Comparison of ENCODE assay signal across 8 cellular contexts in genomic region chr13:98171806-98172569, GRCh38. TPM values are rescaled to one million over a fixed set of nuclear protein-coding genes. Genes with fewer than 3 reads are reported as not detected.
DNase-seq lines count a peak whose midpoint lies in the region; ATAC-seq, FAIRE-seq and TF ChIP-seq lines count a peak whose summit lies in the region.

No MANE protein-coding gene starts in this region.

- peak; percentile 93 for FAIRE-seq in H54 (lab: Jason Lieb, UNC)

- H3K27me3 ChIP-seq in breast epithelium (no peaks in the 10 kb centered on the region), gastrocnemius medialis (no peaks in the 10 kb centered on the region), HAP-1 (ENCODE audit: low read depth) (no peaks in the 10 kb centered on the region)
- H3K27me3 ChIP-seq in effector memory CD4-positive, alpha-beta T cell (replicated peaks; ENCODE audit: control insufficient read depth, insufficient read depth, low read length, poor library complexity, severe bottlenecking) = no peaks in the 10 kb centered on the region

- TF ChIP-seq POLR2A in H54 (IDR thresholded peaks at IDR 0.05; ENCODE audit: low read depth, low read length) (no peak), breast epithelium (IDR thresholded peaks at IDR 0.05) (no peak), gastrocnemius medialis (IDR thresholded peaks at IDR 0.05) (no peak)

- intact Hi-C loops in breast epithelium (cut with DNase I; ENCODE audit: low total_unique reads) (no loop called here), gastrocnemius medialis (cut with DNase I; ENCODE audit: low total_unique reads) (no loop called here)

- ATAC-seq in gastrocnemius medialis = peak; percentile 50 to 74
- no peak for ATAC-seq in GM18511 (IDR thresholded peaks at IDR 0.05; ENCODE audit: unreplicated experiment)
- no peak for ATAC-seq in HG02588 (IDR thresholded peaks at IDR 0.05; ENCODE audit: unreplicated experiment)

- DNase-seq in H54 (ENCODE audit: insufficient read length, low spot score) (peak; percentile 68), breast epithelium (ENCODE audit: low spot score in 2 of 2) (no peak), iris pigment epithelial cell (ENCODE audit: low read depth) (peak; percentile 51), gastrocnemius medialis (peak in 1 of 2 donors; percentile 29), HAP-1 (ENCODE audit: low spot score in 2 of 2) (no peak)
- no peak for DNase-seq in effector memory CD4-positive, alpha-beta T cell

- H3K36me3 ChIP-seq in breast epithelium (no peaks in the 10 kb centered on the region), gastrocnemius medialis (no peaks in the 10 kb centered on the region), HAP-1 (replicated peaks) (no peaks in the 10 kb centered on the region)
- H3K36me3 ChIP-seq in effector memory CD4-positive, alpha-beta T cell (ENCODE audit: control insufficient read depth, insufficient read depth, low read length) = no peaks in the 10 kb centered on the region

- peaks cover 3 to 36% of the 10 kb centered on the region in 2 donors for H3K4me1 ChIP-seq in breast epithelium
- H3K4me1 ChIP-seq in gastrocnemius medialis = peaks cover 31 to 38% of the 10 kb centered on the region in 2 donors
- peaks cover 29% of the 10 kb centered on the region for H3K4me1 ChIP-seq in HAP-1
- H3K4me1 ChIP-seq in effector memory CD4-positive, alpha-beta T cell (ENCODE audit: control insufficient read depth, insufficient read depth, low read length, poor library complexity, severe bottlenecking) = no peaks in the 10 kb centered on the region

- no peak for TF ChIP-seq CTCF in breast epithelium (IDR thresholded peaks at IDR 0.05)
- no peak for TF ChIP-seq CTCF in gastrocnemius medialis (IDR thresholded peaks at IDR 0.05 in 4 of 5, conservative IDR thresholded peaks at IDR 0.05 in 1 of 5)

- H3K9me3 ChIP-seq in breast epithelium (no peaks in the 10 kb centered on the region), gastrocnemius medialis (no peaks in the 10 kb centered on the region), HAP-1 (no peaks in the 10 kb centered on the region)
- no peaks in the 10 kb centered on the region for H3K9me3 ChIP-seq in effector memory CD4-positive, alpha-beta T cell (ENCODE audit: control insufficient read depth, low read length)

- H3K27ac ChIP-seq in breast epithelium = peak overlapping the region; percentile 84 to 92
- H3K27ac ChIP-seq in gastrocnemius medialis = peak overlapping the region; percentile 49 to 52 (median 50)
- no peak overlapping the region for H3K27ac ChIP-seq in effector memory CD4-positive, alpha-beta T cell (ENCODE audit: insufficient read depth, low read length, poor library complexity, severe bottlenecking)

- H3K4me3 ChIP-seq in breast epithelium (peak overlapping the region in 2 of 3 donors; percentile 7 to 42), gastrocnemius medialis (peak overlapping the region in 3 of 4 donors; percentile 16 to 40 (median 29)), HAP-1 (no peak overlapping the region)
- H3K4me3 ChIP-seq in effector memory CD4-positive, alpha-beta T cell (ENCODE audit: insufficient read depth, low read depth, low read length, poor library complexity, severe bottlenecking) = no peak overlapping the region

- in situ Hi-C loops in gastrocnemius medialis (cut with MboI; ENCODE audit: low sequenced_read_pairs in 4 of 4) (no loop called here), HAP-1 (cut with MboI; ENCODE audit: low sequenced_read_pairs) (no loop called here)

RNA-seq across cellular contexts. Expression of gene RNF113B, which starts 5.1 kb away (rescaled TPM):
- total RNA-seq in breast epithelium = not detected
- not detected for total RNA-seq in gastrocnemius medialis

RNA-seq across cellular contexts. Expression of gene FARP1, which starts 29.1 kb away (rescaled TPM):
- total RNA-seq in breast epithelium = 10 to 100 TPM; 29.8 to 97.3 (median 80.1) TPM
- 1 to 10 TPM; 3.5 to 9.8 (median 4.9) TPM for total RNA-seq in gastrocnemius medialis

Comparison
In these comparisons a context has a peak if more than half of its experiments do, and no peak if none do; other contexts are left out.
1. DNase-seq: peak in H54 (single experiment) and iris pigment epithelial cell (single experiment); none in breast epithelium (0 of 2), HAP-1 (0 of 2) and effector memory CD4-positive, alpha-beta T cell (0 of 3).
2. H3K4me3 ChIP-seq: peak in breast epithelium (2 of 3) and gastrocnemius medialis (3 of 4); none in HAP-1 (single experiment) and effector memory CD4-positive, alpha-beta T cell (single experiment).
3. ATAC-seq: peak in gastrocnemius medialis (2 of 2); none in GM18511 (single experiment) and HG02588 (single experiment).